ENCODE assay signal across 8 cellular contexts in the genomic region with DNA sequence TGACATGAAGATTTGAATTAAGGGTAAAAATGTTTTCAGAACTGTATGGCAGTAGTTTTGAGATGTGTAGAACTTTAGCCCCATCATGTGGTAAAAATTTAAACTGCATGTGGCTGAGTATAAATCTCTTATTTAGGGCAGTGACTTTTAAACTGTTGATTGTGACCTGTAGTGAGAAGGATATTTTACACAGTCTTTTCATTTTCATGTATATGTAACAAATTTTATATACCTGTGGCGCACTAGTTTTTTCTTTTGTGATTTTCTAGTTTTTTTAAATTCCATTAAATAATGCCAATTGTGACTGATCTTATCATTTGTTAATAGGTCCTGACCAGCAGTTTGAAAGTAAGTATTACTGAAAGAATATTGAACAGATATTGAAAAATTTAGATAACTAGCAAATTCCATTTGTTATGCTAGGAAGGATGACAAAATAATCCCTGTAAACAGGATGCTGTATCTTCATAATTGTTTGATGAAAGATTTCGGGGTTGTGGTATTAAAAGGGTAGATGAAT. TPM values are rescaled to one million over a fixed set of nuclear protein-coding genes. Genes with fewer than 3 reads are reported as not detected.
DNase-seq lines count a peak whose midpoint lies in the region; ATAC-seq and TF ChIP-seq lines count a peak whose summit lies in the region.

No MANE protein-coding gene starts in this region.

- H3K27me3 Mint-ChIP-seq in CD8-positive, alpha-beta memory T cell, result no peaks in the 10 kb centered on the region
- no peaks in the 10 kb centered on the region for H3K27me3 Mint-ChIP-seq in T-helper 2 cell treated with Interferon-gamma antibody and Interleukin-4, amounts not matched to agents 5 μg/mL and 100 μg/mL, for 36 hours (ENCODE audit: low read depth)
- H3K27me3 Mint-ChIP-seq in naive B cell, result no peaks in the 10 kb centered on the region

- H3K4me3 Mint-ChIP-seq in CD8-positive, alpha-beta memory T cell, result no peak overlapping the region
- no peak overlapping the region for H3K4me3 Mint-ChIP-seq in T-helper 2 cell treated with Interferon-gamma antibody and Interleukin-4, amounts not matched to agents 5 μg/mL and 100 μg/mL, for 36 hours
- H3K4me3 Mint-ChIP-seq in naive B cell, result no peak overlapping the region

- peak; percentile 77 for TF ChIP-seq CTCF in epithelial cell of proximal tubule (conservative IDR thresholded peaks at IDR 0.05; ENCODE audit: low read depth, low read length)

- H3K36me3 Mint-ChIP-seq in CD8-positive, alpha-beta memory T cell, result peaks cover 0 to 48% (median 2%) of the 10 kb centered on the region in 3 donors
- H3K36me3 Mint-ChIP-seq in T-helper 2 cell treated with Interferon-gamma antibody and Interleukin-4, amounts not matched to agents 5 μg/mL and 100 μg/mL, for 36 hours (ENCODE audit: low read depth), result peaks cover 25% of the 10 kb centered on the region
- peaks cover 3% of the 10 kb centered on the region in 2 donors for H3K36me3 Mint-ChIP-seq in naive B cell

- H3K9me3 ChIP-seq in CD8-positive, alpha-beta memory T cell (ENCODE audit: low read length), result no peaks in the 10 kb centered on the region

- no peaks in the 10 kb centered on the region for H3K27me3 ChIP-seq in CD8-positive, alpha-beta memory T cell (ENCODE audit: insufficient read depth, low read length, poor library complexity, severe bottlenecking)

- no peak overlapping the region for H3K4me3 ChIP-seq in CD8-positive, alpha-beta memory T cell (ENCODE audit: low read length)
- no peak overlapping the region for H3K4me3 ChIP-seq in epithelial cell of proximal tubule (ENCODE audit: low read depth, low read length)

- peaks cover 10% of the 10 kb centered on the region for H3K4me1 ChIP-seq in CD8-positive, alpha-beta memory T cell (ENCODE audit: insufficient read depth, low read length)

- H3K36me3 ChIP-seq in CD8-positive, alpha-beta memory T cell (ENCODE audit: insufficient read depth, low read length), result peaks cover 11% of the 10 kb centered on the region

- ATAC-seq in GM18511 (IDR thresholded peaks at IDR 0.05; ENCODE audit: unreplicated experiment) (peak; percentile 55), naive B cell (ENCODE audit: low read depth in 2 of 2) (peak; percentile 70 to 77), GM21737 (IDR thresholded peaks at IDR 0.05; ENCODE audit: unreplicated experiment) (no peak), HG03097 (IDR thresholded peaks at IDR 0.05; ENCODE audit: low FRiP score, unreplicated experiment) (no peak)

- POLR2A ChIA-PET in CD8-positive, alpha-beta memory T cell (lab: Charles Lee), result no interaction called here

- H3K4me1 Mint-ChIP-seq in CD8-positive, alpha-beta memory T cell, result peaks cover 38 to 71% (median 50%) of the 10 kb centered on the region in 3 donors
- H3K4me1 Mint-ChIP-seq in T-helper 2 cell treated with Interferon-gamma antibody and Interleukin-4, amounts not matched to agents 5 μg/mL and 100 μg/mL, for 36 hours (ENCODE audit: low read depth), result peaks cover 18% of the 10 kb centered on the region
- H3K4me1 Mint-ChIP-seq in naive B cell, result peaks cover 16 to 36% (median 20%) of the 10 kb centered on the region in 3 donors

- H3K9me3 Mint-ChIP-seq in CD8-positive, alpha-beta memory T cell, result no peaks in the 10 kb centered on the region
- H3K9me3 Mint-ChIP-seq in T-helper 2 cell treated with Interferon-gamma antibody and Interleukin-4, amounts not matched to agents 5 μg/mL and 100 μg/mL, for 36 hours, result no peaks in the 10 kb centered on the region
- no peaks in the 10 kb centered on the region for H3K9me3 Mint-ChIP-seq in naive B cell

- H3K27ac ChIP-seq in CD8-positive, alpha-beta memory T cell (ENCODE audit: low read depth, low read length), result no peak overlapping the region

- peak in 2 of 5 donors; percentile 58 to 63 for DNase-seq in CD8-positive, alpha-beta memory T cell
- DNase-seq in M059J (ENCODE audit: low read depth), result peak; percentile 65
- DNase-seq in T-helper 2 cell treated with Interferon-gamma antibody and Interleukin-4, amounts not matched to agents 5 μg/mL and 100 μg/mL, for 36 hours (ENCODE audit: low spot score), result no peak
- DNase-seq in epithelial cell of proximal tubule (ENCODE audit: low read depth), result no peak
- peak; percentile 63 for DNase-seq in naive B cell

- CTCF ChIA-PET in CD8-positive, alpha-beta memory T cell (lab: Charles Lee), result interaction anchor here (4.4 kb wide), 1 partner anchor 319 kb away, joined by 33 read pairs; no protein-coding TSS in a partner anchor

- peak overlapping the region; percentile 34 to 91 (median 73) for H3K27ac Mint-ChIP-seq in CD8-positive, alpha-beta memory T cell
- H3K27ac Mint-ChIP-seq in T-helper 2 cell treated with Interferon-gamma antibody and Interleukin-4, amounts not matched to agents 5 μg/mL and 100 μg/mL, for 36 hours, result peak overlapping the region; percentile 68
- H3K27ac Mint-ChIP-seq in naive B cell, result peak overlapping the region; percentile 80 to 91 (median 90)

RNA-seq across cellular contexts. Expression of gene GPBP1, which starts 47.2 kb away (rescaled TPM):
- 10 to 100 TPM; 77.7 to 81.9 TPM for total RNA-seq in CD8-positive, alpha-beta memory T cell
- polyA plus RNA-seq in CD8-positive, alpha-beta memory T cell, result 101 TPM
- 70.5 and 76.5 TPM in 2 replicates for total RNA-seq in M059J (2014; rRNA removed; shearing (Covaris generic))
- total RNA-seq in epithelial cell of proximal tubule, result 36.5 and 41.1 TPM in 2 replicates
- 100 to 1,000 TPM in 4 of 6 donors, 10 to 100 TPM in 2; 84.1 to 120 (median 106) TPM for polyA plus RNA-seq in naive B cell (ENCODE audit: low read depth in 6 of 6)

Comparison
In these comparisons a context has a peak if more than half of its experiments do, and no peak if none do; other contexts are left out.
1. DNase-seq: peak in M059J (single experiment) and naive B cell (single experiment); none in T-helper 2 cell treated with Interferon-gamma antibody and Interleukin-4, amounts not matched to agents 5 μg/mL and 100 μg/mL, for 36 hours (single experiment) and epithelial cell of proximal tubule (single experiment).
2. ATAC-seq: peak in GM18511 (single experiment) and naive B cell (2 of 2); none in GM21737 (single experiment) and HG03097 (single experiment).
3. Peak in every context shown above with its lines, with median percentiles within 50 percentile points of each other: H3K27ac Mint-ChIP-seq.